In genomic region chr2:144448389-144449027, GRCh38 we compare ENCODE assay signal across 1 cellular context.
TF ChIP-seq lines count a peak whose summit lies in the region.

No MANE protein-coding gene starts in this region.

TF ChIP-seq in HepG2, 621 proteins besides CTCF, POLR2A, EP300 and RAD21 (continued from another document):
- TF ChIP-seq HNF1A (IDR thresholded peaks at IDR 0.05; ENCODE audit: low read depth) (no peak), HNF1A (CRISPR knock-in tag; IDR thresholded peaks at IDR 0.05; ENCODE audit: borderline replicate concordance) (no peak), FOXK1 (CRISPR knock-in tag; IDR thresholded peaks at IDR 0.05; ENCODE audit: borderline replicate concordance, low read depth) (no peak), JDP2 (CRISPR knock-in tag; IDR thresholded peaks at IDR 0.05; ENCODE audit: borderline replicate concordance) (no peak), YEATS4 (CRISPR knock-in tag; IDR thresholded peaks at IDR 0.05; ENCODE audit: borderline replicate concordance) (no peak), BORCS8-MEF2B (CRISPR knock-in tag; IDR thresholded peaks at IDR 0.05) (no peak), MTA3 (CRISPR knock-in tag; IDR thresholded peaks at IDR 0.05) (no peak), KDM1A (CRISPR knock-in tag; IDR thresholded peaks at IDR 0.05) (no peak), HMGXB4 (CRISPR knock-in tag; IDR thresholded peaks at IDR 0.05; ENCODE audit: borderline replicate concordance in 1 of 2, low read depth in 1 of 2) (no peak), ZNF770 (CRISPR knock-in tag; IDR thresholded peaks at IDR 0.05) (no peak), SP1 (IDR thresholded peaks at IDR 0.05) (no peak), SP1 (CRISPR knock-in tag; IDR thresholded peaks at IDR 0.05) (no peak), AHR (CRISPR knock-in tag; IDR thresholded peaks at IDR 0.05) (no peak), ZBTB7A (CRISPR knock-in tag; IDR thresholded peaks at IDR 0.05) (no peak), MZF1 (CRISPR knock-in tag; IDR thresholded peaks at IDR 0.05; ENCODE audit: borderline replicate concordance) (no peak), ZNF558 (CRISPR knock-in tag; IDR thresholded peaks at IDR 0.05; ENCODE audit: borderline replicate concordance) (no peak), PPARG (CRISPR knock-in tag; conservative IDR thresholded peaks at IDR 0.05) (no peak), ELF4 (CRISPR knock-in tag; IDR thresholded peaks at IDR 0.05; ENCODE audit: borderline replicate concordance) (no peak), DNMT3B (CRISPR knock-in tag; conservative IDR thresholded peaks at IDR 0.05) (no peak), ERF (CRISPR knock-in tag; IDR thresholded peaks at IDR 0.05) (no peak)
